ENCODE assay signal across 10 cellular contexts in genomic region chr15:91050128-91050455, GRCh38. TPM values are rescaled to one million over a fixed set of nuclear protein-coding genes. Genes with fewer than 3 reads are reported as not detected.
A peak's percentile ranks its signal among the peaks of the same experiment; 100 is the strongest.
DNase-seq lines count a peak whose midpoint lies in the region; ATAC-seq, FAIRE-seq and TF ChIP-seq lines count a peak whose summit lies in the region.
"Had no signal": no experiment of that assay in that cellular context is flagged by ENCODE, and none has a peak within 500 bp of the region (broad histone marks: within the 10 kb centered on the region; RNA-seq: fewer than 3 reads in every experiment).

No MANE protein-coding gene starts in this region.

- no peaks in the 10 kb centered on the region for H4K20me1 ChIP-seq in GM12878 (ENCODE audit: control insufficient read depth, insufficient read depth)
- H4K20me1 ChIP-seq in mammary epithelial cell (ENCODE audit: insufficient read depth, low read length): no peaks in the 10 kb centered on the region
- H4K20me1 ChIP-seq in smooth muscle cell (ENCODE audit: low read depth): no peaks in the 10 kb centered on the region

- no peaks in the 10 kb centered on the region for H3K36me3 ChIP-seq in GM12878 (ENCODE audit: control insufficient read depth in 2 of 2, insufficient read depth in 2 of 2, low read length in 1 of 2)
- no peaks in the 10 kb centered on the region for H3K36me3 ChIP-seq in mammary epithelial cell (ENCODE audit: insufficient read depth, low read length)
- H3K36me3 ChIP-seq in esophagus muscularis mucosa: no peaks in the 10 kb centered on the region
- H3K36me3 ChIP-seq in smooth muscle cell (ENCODE audit: low read depth): no peaks in the 10 kb centered on the region
- H3K36me3 ChIP-seq: ascending aorta had no signal

- TF ChIP-seq POLR2A in A549 (IDR thresholded peaks at IDR 0.05; ENCODE audit: low read length) (no peak), GM12878 (IDR thresholded peaks at IDR 0.05; ENCODE audit: low read depth, low read length) (no peak), esophagus muscularis mucosa (IDR thresholded peaks at IDR 0.05; ENCODE audit: low read depth) (no peak)

- H3K9me3 ChIP-seq in A549 (no peaks in the 10 kb centered on the region), GM12878 (replicated peaks; ENCODE audit: control insufficient read depth, insufficient read depth, low read length) (no peaks in the 10 kb centered on the region), mammary epithelial cell (replicated peaks; ENCODE audit: insufficient read depth, low read length) (no peaks in the 10 kb centered on the region), esophagus muscularis mucosa (no peaks in the 10 kb centered on the region), smooth muscle cell (replicated peaks; ENCODE audit: low read depth) (no peaks in the 10 kb centered on the region)
- H3K9me3 ChIP-seq: ascending aorta had no signal

- ATAC-seq in A549 (peak; percentile 14 to 70; a peak in 4 of 6 replicates), GM19452 (IDR thresholded peaks at IDR 0.05; ENCODE audit: unreplicated experiment) (peak; percentile 21), HG02884 (IDR thresholded peaks at IDR 0.05; ENCODE audit: unreplicated experiment) (peak; percentile 17), GM12878 (peak; percentile 41)

- intact Hi-C loops in GM12878 (cut with micrococcal nuclease; ENCODE audit: unreplicated experiment): no loop called here
- intact Hi-C loops in mammary epithelial cell (cut with micrococcal nuclease): no loop called here
- intact Hi-C loops in esophagus muscularis mucosa (cut with DNase I): loop anchor here (5.0 kb wide), 1 partner anchor 93 kb away; no protein-coding TSS in a partner anchor

- DNase-seq in A549 (ENCODE audit: low read depth in 1 of 2, low spot score in 1 of 2) (no peak), GM12878 (ENCODE audit: low read depth, low spot score) (no peak), NCI-H1417 treated with DMSO at 0.1 percent for 48 hours (lab: John Stamatoyannopoulos, UW) (no peak), mammary epithelial cell (no peak), esophagus muscularis mucosa (ENCODE audit: extremely low spot score) (no peak), smooth muscle cell (lab: John Stamatoyannopoulos, UW; ENCODE audit: unreplicated experiment) (no peak)

- CTCF ChIA-PET in A549 (lab: Yijun Ruan, JAX) (interaction anchor here (0.6 to 9.8 kb wide), 50 partner anchors 9 to 1570 kb away, joined by 3 to 203 read pairs (median 4); partner anchors contain the start of genes HDDC3, PRC1, RCCD1 and UNC45A), GM12878 (lab: Yijun Ruan, JAX) (interaction anchor here (0.6 to 3.3 kb wide), 21 partner anchors 9 to 730 kb away, joined by 3 to 18 read pairs (median 5); partner anchors contain the start of genes HDDC3, PRC1 and UNC45A), mammary epithelial cell (lab: Charles Lee; ENCODE audit: low non-redundant PET) (no interaction called here)

- dilution Hi-C loops in mammary epithelial cell (cut with HindIII; ENCODE audit: low sequenced_read_pairs): loop anchor here (25.0 kb wide), 1 partner anchor 212 kb away; no protein-coding TSS in a partner anchor

- H3K27ac ChIP-seq in A549: no peak overlapping the region
- no peak overlapping the region for H3K27ac ChIP-seq in GM12878 (ENCODE audit: control insufficient read depth, insufficient read depth)
- no peak overlapping the region for H3K27ac ChIP-seq in mammary epithelial cell (ENCODE audit: insufficient read depth, low read depth, low read length)
- no peak overlapping the region for H3K27ac ChIP-seq in esophagus muscularis mucosa (replicated peaks in 1 of 4)
- H3K27ac ChIP-seq in smooth muscle cell (ENCODE audit: low read depth): no peak overlapping the region
- H3K27ac ChIP-seq: ascending aorta had no signal

- RAD21 ChIA-PET in GM12878 (lab: Charles Lee; ENCODE audit: unreplicated experiment): interaction anchor here (0.8 to 2.3 kb wide), 6 partner anchors 17 to 223 kb away, joined by 3 to 16 read pairs (median 6); partner anchors contain the start of genes HDDC3 and UNC45A

- POLR2A ChIA-PET in A549 (lab: Yijun Ruan, JAX) (interaction anchor here (0.7 to 1.0 kb wide), 3 partner anchors 56 to 118 kb away, joined by 3 to 4 read pairs (median 3); partner anchors contain the start of genes PRC1 and RCCD1), GM12878 (lab: Charles Lee) (no interaction called here)

- SMC1A ChIA-PET in GM12878 (lab: Charles Lee; ENCODE audit: uncharacterized antibody, unreplicated experiment): interaction anchor here (0.6 to 1.6 kb wide), 9 partner anchors 9 to 223 kb away, joined by 3 to 4 read pairs (median 3); no protein-coding TSS in a partner anchor

- H3K4me3 ChIP-seq in A549 (no peak overlapping the region), GM12878 (no peak overlapping the region), mammary epithelial cell (replicated peaks in 1 of 3; ENCODE audit: insufficient read depth in 1 of 3, low read depth in 2 of 3, low read length in 3 of 3) (no peak overlapping the region), esophagus muscularis mucosa (no peak overlapping the region), smooth muscle cell (no peak overlapping the region)
- H3K4me3 ChIP-seq: ascending aorta had no signal

- no TSS peak for BruUV-seq in GM12878 (replicated peaks; lab: Mats Ljungman, UMichigan)
- BruUV-seq in mammary epithelial cell (replicated peaks; lab: Mats Ljungman, UMichigan): no TSS peak

- FAIRE-seq in A549 (lab: Jason Lieb, UNC) (no peak), GM12878 (lab: Jason Lieb, UNC) (no peak)

- H2AFZ ChIP-seq in GM12878 (ENCODE audit: control insufficient read depth, low read depth, low read length) (no peak overlapping the region), mammary epithelial cell (ENCODE audit: low read depth, low read length) (no peak overlapping the region), smooth muscle cell (ENCODE audit: low read depth) (no peak overlapping the region)

- H3K27me3 ChIP-seq in GM12878 (replicated peaks in 1 of 2; ENCODE audit: control insufficient read depth in 2 of 2, insufficient read depth in 2 of 2, low read length in 1 of 2): no peaks in the 10 kb centered on the region; a peak in 2 of 4 replicates
- peaks cover 2% of the 10 kb centered on the region for H3K27me3 ChIP-seq in mammary epithelial cell (ENCODE audit: insufficient read depth, low read length)
- peaks cover 0 to 18% (median 0%) of the 10 kb centered on the region in 4 donors for H3K27me3 ChIP-seq in esophagus muscularis mucosa
- peaks cover 30% of the 10 kb centered on the region for H3K27me3 ChIP-seq in smooth muscle cell (ENCODE audit: low read depth)
- H3K27me3 ChIP-seq: ascending aorta had no signal

- no peak for TF ChIP-seq EP300 in A549 (IDR thresholded peaks at IDR 0.05)
- no peak for TF ChIP-seq EP300 in GM12878 (IDR thresholded peaks at IDR 0.05; ENCODE audit: borderline replicate concordance in 1 of 2, control insufficient read depth in 1 of 2, low read depth in 2 of 2, low read length in 2 of 2)
- no peak for TF ChIP-seq EP300 in esophagus muscularis mucosa (IDR thresholded peaks at IDR 0.05)

- in situ Hi-C loops in GM12878 (cut with MboI) (no loop called here), mammary epithelial cell (cut with MboI; ENCODE audit: low sequenced_read_pairs in 2 of 2) (loop anchor here in 1 of 2 donors (25.0 kb wide), 1 partner anchor 487 kb away; no protein-coding TSS in a partner anchor)

- H3K9ac ChIP-seq in GM12878 (ENCODE audit: control insufficient read depth, insufficient read depth, low read length): no peak overlapping the region
- H3K9ac ChIP-seq in mammary epithelial cell (ENCODE audit: insufficient read depth, low read length): no peak overlapping the region
- no peak overlapping the region for H3K9ac ChIP-seq in smooth muscle cell (ENCODE audit: low read depth)

- H3K4me2 ChIP-seq in A549 (no peak overlapping the region), GM12878 (ENCODE audit: control insufficient read depth, insufficient read depth) (no peak overlapping the region), mammary epithelial cell (ENCODE audit: insufficient read depth, low read depth, low read length) (no peak overlapping the region), smooth muscle cell (no peak overlapping the region)

- 30% methylated on average over 4 of the region's 4 CpGs for WGBS in A549 (ENCODE audit: missing lambda C conversion rate)
- WGBS in GM12878 (ENCODE audit: insufficient coverage, insufficient replicate concordance, low lambda C conversion rate, missing lambda C conversion rate): 40% methylated on average over 4 of the region's 4 CpGs
- WGBS in mammary epithelial cell (ENCODE audit: low coverage, missing lambda C conversion rate): 70% methylated on average over 4 of the region's 4 CpGs
- 66% methylated on average over 4 of the region's 4 CpGs for WGBS in esophagus muscularis mucosa
- 81% methylated on average over 4 of the region's 4 CpGs for WGBS in smooth muscle cell (ENCODE audit: low lambda C conversion rate)

- H3K79me2 ChIP-seq in GM12878 (ENCODE audit: control insufficient read depth, insufficient read depth, low read length): no peaks in the 10 kb centered on the region
- H3K79me2 ChIP-seq in mammary epithelial cell (ENCODE audit: insufficient read depth, low read length): no peaks in the 10 kb centered on the region
- no peaks in the 10 kb centered on the region for H3K79me2 ChIP-seq in smooth muscle cell (ENCODE audit: low read depth)

- no peaks in the 10 kb centered on the region for H3K4me1 ChIP-seq in A549
- H3K4me1 ChIP-seq in GM12878 (ENCODE audit: control insufficient read depth, insufficient read depth, low read length): no peaks in the 10 kb centered on the region; the same call in 1 of the 2 replicates
- H3K4me1 ChIP-seq in mammary epithelial cell (ENCODE audit: insufficient read depth, low read length): no peaks in the 10 kb centered on the region
- peaks cover 0 to 8% (median 8%) of the 10 kb centered on the region in 4 donors for H3K4me1 ChIP-seq in esophagus muscularis mucosa
- H3K4me1 ChIP-seq in smooth muscle cell (ENCODE audit: low read depth): no peaks in the 10 kb centered on the region
- H3K4me1 ChIP-seq: ascending aorta had no signal

- H3F3A ChIP-seq in smooth muscle cell (ENCODE audit: low read depth): no peaks in the 10 kb centered on the region

- TF ChIP-seq CTCF in A549 (IDR thresholded peaks at IDR 0.05): no peak
- no peak for TF ChIP-seq CTCF in GM12878 (IDR thresholded peaks at IDR 0.05 in 2 of 3, conservative IDR thresholded peaks at IDR 0.05 in 1 of 3; ENCODE audit: control insufficient read depth in 2 of 3, extremely low read depth in 1 of 3, insufficient read depth in 1 of 3, low read depth in 3 of 3, low read length in 3 of 3)
- no peak for TF ChIP-seq CTCF in mammary epithelial cell (conservative IDR thresholded peaks at IDR 0.05 in 1 of 2, IDR thresholded peaks at IDR 0.05 in 1 of 2; ENCODE audit: extremely low read depth in 1 of 2, insufficient read depth in 1 of 2, low read depth in 1 of 2, low read length in 2 of 2)
- TF ChIP-seq CTCF in esophagus muscularis mucosa (IDR thresholded peaks at IDR 0.05): no peak
- TF ChIP-seq CTCF in smooth muscle cell (IDR thresholded peaks at IDR 0.05; ENCODE audit: borderline replicate concordance, insufficient read depth, poor library complexity, severe bottlenecking): no peak

- no peak for TF ChIP-seq RAD21 in A549 (conservative IDR thresholded peaks at IDR 0.05 in 1 of 2, IDR thresholded peaks at IDR 0.05 in 1 of 2)
- TF ChIP-seq RAD21 in GM12878 (IDR thresholded peaks at IDR 0.05; ENCODE audit: insufficient read depth, low read depth, low read length): no peak

RNA-seq across cellular contexts. Expression of gene VPS33B, which starts 27.7 kb away (rescaled TPM):
- 17.9 and 25.0 TPM in 2 replicates for polyA plus RNA-seq in A549 (2011; rRNA removed)
- 11.5 and 12.1 TPM in 2 replicates for polyA plus RNA-seq in A549 (2012; cell fraction: cytosol; rRNA removed)
- polyA plus RNA-seq in A549 (2012; cell fraction: nucleus; rRNA removed): 37.0 and 45.7 TPM in 2 replicates
- polyA plus RNA-seq in A549 (2017; fragmentation: RNase III; extraction: RNeasy Plus Mini Kit Qiagen cat#74134 plus additional on column Dnase treatment): 9.5 to 11.7 TPM (median 11.1 TPM) in 3 replicates
- polyA minus RNA-seq in A549 (2011; rRNA and poly(A)+ RNA removed): 20.6 and 24.0 TPM in 2 replicates
- 28.7 and 36.3 TPM in 2 replicates for total RNA-seq in GM12878 (2013; cell fraction: nucleolus; rRNA removed)
- 10.1 and 11.4 TPM in 2 replicates for total RNA-seq in GM12878 (2014; rRNA removed)
- total RNA-seq in GM12878 (2014; rRNA removed; fragmentation: Illumina TruSeq; extraction: Trizol): 12.4 and 13.6 TPM in 2 replicates
- total RNA-seq in GM12878 (2021): 19.8 and 20.0 TPM in 2 replicates
- polyA plus RNA-seq in GM12878 (2011; ENCODE audit: low read depth): 11.4 TPM
- polyA plus RNA-seq in GM12878 (2011; rRNA removed): 19.9 and 21.5 TPM in 2 replicates
- 13.6 and 15.6 TPM in 2 replicates for polyA plus RNA-seq in GM12878 (2011; cell fraction: cytosol; rRNA removed)
- 38.0 and 43.6 TPM in 2 replicates for polyA plus RNA-seq in GM12878 (2011; cell fraction: nucleus; rRNA removed)
- polyA plus RNA-seq in GM12878 (2012): 21.1 and 33.7 TPM in 2 replicates
- polyA plus RNA-seq in GM12878 (2014; fragmentation: Illumina TruSeq; extraction: Trizol): 11.5 and 12.7 TPM in 2 replicates
- 10 to 100 TPM; 11.8 to 18.6 TPM for polyA plus RNA-seq in GM12878 (2014; fragmentation: Nextera tagmentation; extraction: Ambion mirVana)
- polyA plus RNA-seq in GM12878 (2014; rRNA removed): 12.1 and 14.7 TPM in 2 replicates
- polyA plus RNA-seq in GM12878 (2016; fragmentation: Nextera tagmentation; extraction: Ambion mirVana): 10 to 100 TPM; 15.7 to 18.3 TPM
- polyA minus RNA-seq in GM12878 (2011; rRNA and poly(A)+ RNA removed): 15.6 and 19.5 TPM in 2 replicates
- 8.2 and 16.7 TPM in 2 replicates for polyA minus RNA-seq in GM12878 (2011; cell fraction: cytosol; rRNA and poly(A)+ RNA removed)
- 13.3 and 24.9 TPM in 2 replicates for polyA minus RNA-seq in GM12878 (2011; cell fraction: nucleus; rRNA and poly(A)+ RNA removed)
- 10 to 100 TPM in 1 of 2 donors, 1 to 10 TPM in 1; 8.7 to 19.9 TPM for total RNA-seq in mammary epithelial cell
- 13.2 TPM for polyA plus RNA-seq in mammary epithelial cell
- 29.5 TPM for polyA minus RNA-seq in mammary epithelial cell
- 10 to 100 TPM in 2 of 4 donors, 1 to 10 TPM in 2; 9.5 to 11.4 (median 10.4) TPM for total RNA-seq in esophagus muscularis mucosa
- 9.4 and 9.7 TPM in 2 replicates for total RNA-seq in smooth muscle cell
- polyA plus RNA-seq in smooth muscle cell: 12.4 and 18.1 TPM in 2 replicates

RNA-seq across cellular contexts. Expression of gene SV2B, which starts 50.0 kb away (rescaled TPM):
- polyA plus RNA-seq in A549 (2011; rRNA removed) (0.03 and 0.05 TPM in 2 replicates), A549 (2017; fragmentation: RNase III; extraction: RNeasy Plus Mini Kit Qiagen cat#74134 plus additional on column Dnase treatment) (not detected in 3 replicates), GM12878 (2011; rRNA removed) (0.11 and 0.12 TPM in 2 replicates), GM12878 (2014; fragmentation: Illumina TruSeq; extraction: Trizol) (0.82 and 1.3 TPM in 2 replicates), GM12878 (2014; fragmentation: Nextera tagmentation; extraction: Ambion mirVana) (under 1 TPM; 0.03 to 0.20 TPM), GM12878 (2014; rRNA removed) (0.61 and 0.72 TPM in 2 replicates), GM12878 (2016; fragmentation: Nextera tagmentation; extraction: Ambion mirVana) (1 to 10 TPM; 1.5 to 1.6 TPM), mammary epithelial cell (not detected), smooth muscle cell (not detected in 2 replicates)
- polyA plus RNA-seq in A549 (2012; cell fraction: cytosol; rRNA removed): not detected in 2 replicates
- polyA plus RNA-seq in A549 (2012; cell fraction: nucleus; rRNA removed): not detected in 2 replicates
- 0.12 TPM in 1 of 2 replicates, not detected in the other for polyA minus RNA-seq in A549 (2011; rRNA and poly(A)+ RNA removed)
- total RNA-seq in GM12878 (2013; cell fraction: nucleolus; rRNA removed): 23.1 and 26.4 TPM in 2 replicates
- total RNA-seq in GM12878 (2014; rRNA removed) (1.6 and 2.1 TPM in 2 replicates), GM12878 (2014; rRNA removed; fragmentation: Illumina TruSeq; extraction: Trizol) (1.2 TPM in 2 replicates), GM12878 (2021) (1.6 and 1.7 TPM in 2 replicates), mammary epithelial cell (under 1 TPM; 0.33 to 0.40 TPM), esophagus muscularis mucosa (1 to 10 TPM; 1.9 to 3.0 (median 2.1) TPM), smooth muscle cell (not detected in 2 replicates)
- polyA plus RNA-seq in GM12878 (2011; ENCODE audit: low read depth): 1.4 TPM
- 0.01 and 0.03 TPM in 2 replicates for polyA plus RNA-seq in GM12878 (2011; cell fraction: cytosol; rRNA removed)
- polyA plus RNA-seq in GM12878 (2011; cell fraction: nucleus; rRNA removed): 0.03 and 0.09 TPM in 2 replicates
- 0.81 and 1.7 TPM in 2 replicates for polyA plus RNA-seq in GM12878 (2012)
- 0.07 and 0.31 TPM in 2 replicates for polyA minus RNA-seq in GM12878 (2011; rRNA and poly(A)+ RNA removed)
- 0.21 TPM in 1 of 2 replicates, not detected in the other for polyA minus RNA-seq in GM12878 (2011; cell fraction: cytosol; rRNA and poly(A)+ RNA removed)
- 0.10 and 0.24 TPM in 2 replicates for polyA minus RNA-seq in GM12878 (2011; cell fraction: nucleus; rRNA and poly(A)+ RNA removed)
- polyA minus RNA-seq in mammary epithelial cell: not detected
- total RNA-seq: M059J had no signal

RNA-seq across cellular contexts. Expression of gene PRC1, which starts 55.8 kb away (rescaled TPM):
- polyA plus RNA-seq in A549 (2011; rRNA removed): 376 and 426 TPM in 2 replicates
- polyA plus RNA-seq in A549 (2012; cell fraction: cytosol; rRNA removed): 330 and 355 TPM in 2 replicates
- polyA plus RNA-seq in A549 (2012; cell fraction: nucleus; rRNA removed): 589 and 939 TPM in 2 replicates
- polyA plus RNA-seq in A549 (2017; fragmentation: RNase III; extraction: RNeasy Plus Mini Kit Qiagen cat#74134 plus additional on column Dnase treatment): 277 to 312 TPM (median 303 TPM) in 3 replicates
- 307 and 318 TPM in 2 replicates for polyA minus RNA-seq in A549 (2011; rRNA and poly(A)+ RNA removed)
- 219 and 229 TPM in 2 replicates for total RNA-seq in GM12878 (2013; cell fraction: nucleolus; rRNA removed)
- 139 and 158 TPM in 2 replicates for total RNA-seq in GM12878 (2014; rRNA removed)
- total RNA-seq in GM12878 (2014; rRNA removed; fragmentation: Illumina TruSeq; extraction: Trizol): 150 and 156 TPM in 2 replicates
- 108 and 113 TPM in 2 replicates for total RNA-seq in GM12878 (2021)
- polyA plus RNA-seq in GM12878 (2011; ENCODE audit: low read depth): 74.2 TPM
- 241 and 262 TPM in 2 replicates for polyA plus RNA-seq in GM12878 (2011; rRNA removed)
- 209 and 229 TPM in 2 replicates for polyA plus RNA-seq in GM12878 (2011; cell fraction: cytosol; rRNA removed)
- 514 and 607 TPM in 2 replicates for polyA plus RNA-seq in GM12878 (2011; cell fraction: nucleus; rRNA removed)
- 59.3 and 84.1 TPM in 2 replicates for polyA plus RNA-seq in GM12878 (2012)
- polyA plus RNA-seq in GM12878 (2014; fragmentation: Illumina TruSeq; extraction: Trizol): 161 and 192 TPM in 2 replicates
- polyA plus RNA-seq in GM12878 (2014; fragmentation: Nextera tagmentation; extraction: Ambion mirVana): 100 to 1,000 TPM; 100 to 130 TPM
- polyA plus RNA-seq in GM12878 (2014; rRNA removed): 118 and 133 TPM in 2 replicates
- 100 to 1,000 TPM; 109 to 110 TPM for polyA plus RNA-seq in GM12878 (2016; fragmentation: Nextera tagmentation; extraction: Ambion mirVana)
- polyA minus RNA-seq in GM12878 (2011; rRNA and poly(A)+ RNA removed): 232 and 236 TPM in 2 replicates
- polyA minus RNA-seq in GM12878 (2011; cell fraction: cytosol; rRNA and poly(A)+ RNA removed): 75.6 and 81.0 TPM in 2 replicates
- 105 and 119 TPM in 2 replicates for polyA minus RNA-seq in GM12878 (2011; cell fraction: nucleus; rRNA and poly(A)+ RNA removed)
- total RNA-seq in mammary epithelial cell: 100 to 1,000 TPM in 1 of 2 donors, 1 to 10 TPM in 1; 4.5 to 100 TPM
- 169 TPM for polyA plus RNA-seq in mammary epithelial cell
- 175 TPM for polyA minus RNA-seq in mammary epithelial cell
- 1 to 10 TPM; 4.0 to 5.8 (median 4.6) TPM for total RNA-seq in esophagus muscularis mucosa
- 20.4 and 41.1 TPM in 2 replicates for total RNA-seq in smooth muscle cell
- polyA plus RNA-seq in smooth muscle cell: 29.7 and 32.3 TPM in 2 replicates
